ENCODE assay signal across 9 cellular contexts in the genomic region with DNA sequence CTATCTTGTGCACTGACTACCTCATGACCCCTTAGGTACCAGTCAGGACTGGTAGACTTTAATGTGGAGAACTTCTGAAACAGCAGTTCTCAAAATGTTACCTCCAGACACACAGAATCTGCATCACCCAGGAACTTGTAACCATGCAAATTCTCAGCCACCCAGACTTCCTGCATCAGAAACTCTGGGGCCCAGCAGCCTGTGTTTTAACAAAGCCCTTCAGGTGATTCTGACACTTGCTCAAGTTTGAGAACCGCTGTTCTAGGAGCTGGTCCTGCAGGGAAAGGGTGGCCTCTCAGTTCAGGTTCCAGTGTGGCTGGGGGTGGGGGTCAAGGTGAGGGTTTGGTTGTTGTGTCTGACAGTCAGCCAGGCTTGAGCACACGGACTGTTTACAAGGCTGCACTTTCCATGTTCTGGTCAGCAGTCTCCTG. TPM values are rescaled to one million over a fixed set of nuclear protein-coding genes. Genes with fewer than 3 reads are reported as not detected.
DNase-seq lines count a peak whose midpoint lies in the region; ATAC-seq, FAIRE-seq and TF ChIP-seq lines count a peak whose summit lies in the region.
"Had no signal": no experiment of that assay in that cellular context is flagged by ENCODE, and none has a peak within 500 bp of the region (broad histone marks: within the 10 kb centered on the region; RNA-seq: fewer than 3 reads in every experiment).

No MANE protein-coding gene starts in this region.

- TF ChIP-seq EP300 in HepG2 (IDR thresholded peaks at IDR 0.05; ENCODE audit: low read depth in 2 of 2, low read length in 2 of 2) (no peak), HepG2 (CRISPR knock-in tag; IDR thresholded peaks at IDR 0.05; ENCODE audit: borderline replicate concordance) (no peak)

- no peak overlapping the region for H3K9ac ChIP-seq in HepG2 (ENCODE audit: insufficient read depth, low read depth, low read length)

- FAIRE-seq in HepG2 (lab: Jason Lieb, UNC): no peak
- FAIRE-seq: G401.6 had no signal

- H3K9me3 ChIP-seq in HepG2 (ENCODE audit: low read length) (peaks cover 14% of the 10 kb centered on the region; the same call in 1 of the 2 replicates), right lobe of liver (no peaks in the 10 kb centered on the region)

- H3K36me3 Mint-ChIP-seq in activated T-helper 1 cell treated with anti-CD3 and anti-CD28 coated beads, Interleukin-12 subunit alpha, Interleukin-12 subunit beta, Interleukin-2, Interleukin-4 antibody, amounts not matched to agents 30 ng/mL and 10 ng/mL and 1 ng/mL, durations not matched to agents 14 hours and 24 hours and 36 hours (ENCODE audit: low read depth): peaks cover 31% of the 10 kb centered on the region
- peaks cover 10% of the 10 kb centered on the region for H3K36me3 Mint-ChIP-seq in natural killer cell treated with Interleukin-12 subunit alpha and Interleukin-12 subunit beta and Interleukin-15 and Interleukin-18, amount 100 ng/mL, for 72 hours

- H3K79me2 ChIP-seq in HepG2 (ENCODE audit: insufficient read depth, low read length): no peaks in the 10 kb centered on the region

- H3K4me2 ChIP-seq in HepG2 (ENCODE audit: low read depth, low read length): no peak overlapping the region

- POLR2A ChIA-PET in HepG2 (lab: Yijun Ruan, JAX): no interaction called here

- in situ Hi-C loops in HepG2 (cut with HindIII; ENCODE audit: extremely low pct_ligation_motif_present, low pct_unique_long_range_greater_than_20kb): no loop called here

- TF ChIP-seq RAD21 in HepG2 (CRISPR knock-in tag; IDR thresholded peaks at IDR 0.05): no peak

- peak overlapping the region; percentile 99 for H3K27ac Mint-ChIP-seq in activated T-helper 1 cell treated with anti-CD3 and anti-CD28 coated beads, Interleukin-12 subunit alpha, Interleukin-12 subunit beta, Interleukin-2, Interleukin-4 antibody, amounts not matched to agents 30 ng/mL and 10 ng/mL and 1 ng/mL, durations not matched to agents 14 hours and 24 hours and 36 hours
- peak overlapping the region; percentile 96 to 97 for H3K27ac Mint-ChIP-seq in natural killer cell treated with Interleukin-12 subunit alpha and Interleukin-12 subunit beta and Interleukin-15 and Interleukin-18, amount 100 ng/mL, for 72 hours

- H3K4me1 ChIP-seq in HepG2 (ENCODE audit: insufficient read depth, low read length): peaks cover 12% of the 10 kb centered on the region
- peaks cover 0 to 12% (median 7%) of the 10 kb centered on the region in 4 donors for H3K4me1 ChIP-seq in right lobe of liver

- peaks cover 10% of the 10 kb centered on the region for H3K9me3 Mint-ChIP-seq in activated T-helper 1 cell treated with anti-CD3 and anti-CD28 coated beads, Interleukin-12 subunit alpha, Interleukin-12 subunit beta, Interleukin-2, Interleukin-4 antibody, amounts not matched to agents 30 ng/mL and 10 ng/mL and 1 ng/mL, durations not matched to agents 14 hours and 24 hours and 36 hours
- no peaks in the 10 kb centered on the region for H3K9me3 Mint-ChIP-seq in natural killer cell treated with Interleukin-12 subunit alpha and Interleukin-12 subunit beta and Interleukin-15 and Interleukin-18, amount 100 ng/mL, for 72 hours

- peaks cover 33% of the 10 kb centered on the region for H3K4me1 Mint-ChIP-seq in activated T-helper 1 cell treated with anti-CD3 and anti-CD28 coated beads, Interleukin-12 subunit alpha, Interleukin-12 subunit beta, Interleukin-2, Interleukin-4 antibody, amounts not matched to agents 30 ng/mL and 10 ng/mL and 1 ng/mL, durations not matched to agents 14 hours and 24 hours and 36 hours (ENCODE audit: low read depth)
- H3K4me1 Mint-ChIP-seq in natural killer cell treated with Interleukin-12 subunit alpha and Interleukin-12 subunit beta and Interleukin-15 and Interleukin-18, amount 100 ng/mL, for 72 hours (ENCODE audit: low read depth in 2 of 2): peaks cover 26 to 32% of the 10 kb centered on the region in 2 donors

- H3K4me3 Mint-ChIP-seq in activated T-helper 1 cell treated with anti-CD3 and anti-CD28 coated beads, Interleukin-12 subunit alpha, Interleukin-12 subunit beta, Interleukin-2, Interleukin-4 antibody, amounts not matched to agents 30 ng/mL and 10 ng/mL and 1 ng/mL, durations not matched to agents 14 hours and 24 hours and 36 hours: peak overlapping the region; percentile 91
- H3K4me3 Mint-ChIP-seq in natural killer cell treated with Interleukin-12 subunit alpha and Interleukin-12 subunit beta and Interleukin-15 and Interleukin-18, amount 100 ng/mL, for 72 hours: peak overlapping the region; percentile 99

- intact Hi-C loops in HepG2 (cut with micrococcal nuclease; ENCODE audit: unreplicated experiment): no loop called here
- intact Hi-C loops in right lobe of liver (cut with DNase I): no loop called here
- intact Hi-C loops in activated T-helper 1 cell treated with anti-CD3 and anti-CD28 coated beads, Interleukin-12 subunit alpha, Interleukin-12 subunit beta, Interleukin-2, Interleukin-4 antibody, amounts not matched to agents 30 ng/mL and 10 ng/mL and 1 ng/mL, durations not matched to agents 14 hours and 24 hours and 36 hours (cut with micrococcal nuclease): loop anchor here (1.0 to 10.0 kb wide), 2 partner anchors 28 to 338 kb away; a partner anchor contains a TSS
- intact Hi-C loops in lower leg skin (cut with DNase I; ENCODE audit: low total_unique reads): no loop called here

- CTCF ChIA-PET in HepG2 (lab: Yijun Ruan, JAX; ENCODE audit: low intra/inter-chr PET ratio, low total read pairs): no interaction called here

- TF ChIP-seq CTCF in HepG2 (CRISPR knock-in tag; IDR thresholded peaks at IDR 0.05) (no peak), right lobe of liver (IDR thresholded peaks at IDR 0.05) (no peak), lower leg skin (IDR thresholded peaks at IDR 0.05) (no peak)

- no peak for TF ChIP-seq POLR2A in HepG2 (IDR thresholded peaks at IDR 0.05; ENCODE audit: insufficient read depth in 1 of 2, low read depth in 2 of 2, low read length in 2 of 2)
- no peak for TF ChIP-seq POLR2A in right lobe of liver (IDR thresholded peaks at IDR 0.05)
- no peak for TF ChIP-seq POLR2A in lower leg skin (IDR thresholded peaks at IDR 0.05)

- no peak for DNase-seq in HepG2 (ENCODE audit: low spot score)
- DNase-seq in right lobe of liver: no peak
- peak; percentile 32 for DNase-seq in activated T-helper 1 cell treated with anti-CD3 and anti-CD28 coated beads, Interleukin-12 subunit alpha, Interleukin-12 subunit beta, Interleukin-2, Interleukin-4 antibody, amounts not matched to agents 30 ng/mL and 10 ng/mL and 1 ng/mL, durations not matched to agents 14 hours and 24 hours and 36 hours (ENCODE audit: low spot score)
- no peak for DNase-seq in natural killer cell treated with Interleukin-12 subunit alpha and Interleukin-12 subunit beta and Interleukin-15 and Interleukin-18, amount 100 ng/mL, for 72 hours (ENCODE audit: low spot score)
- DNase-seq in superior temporal gyrus (ENCODE audit: extremely low spot score): no peak
- DNase-seq in HUDEP-2 (lab: John Stamatoyannopoulos, UW; ENCODE audit: unreplicated experiment in 76 of 76): no peak
- no peak for DNase-seq in lower leg skin (ENCODE audit: low spot score in 2 of 2)

- H4K20me1 ChIP-seq in HepG2 (ENCODE audit: insufficient read depth, low read length): no peaks in the 10 kb centered on the region

- 0% methylated on average over 1 of the region's 2 CpGs for WGBS in HepG2 (ENCODE audit: low lambda C conversion rate)
- 55% methylated on average over 2 of the region's 2 CpGs for WGBS in right lobe of liver (ENCODE audit: insufficient coverage, low coverage, low lambda C conversion rate, missing lambda C conversion rate)
- WGBS in lower leg skin, 2 donors: 67 to 76% methylated on average over 2 of the region's 2 CpGs

- H3K27me3 ChIP-seq in HepG2 (ENCODE audit: control insufficient read depth in 1 of 2, insufficient read depth in 2 of 2, low read length in 2 of 2) (no peaks in the 10 kb centered on the region), right lobe of liver (no peaks in the 10 kb centered on the region)

- ATAC-seq in HepG2: peak; percentile 44; the same call in 2 of the 3 replicates
- no peak for ATAC-seq in right lobe of liver
- peak; percentile 49 for ATAC-seq in HG03103 (IDR thresholded peaks at IDR 0.05; ENCODE audit: low read depth, unreplicated experiment)
- peak in 1 of 2 donors; percentile 19 for ATAC-seq in natural killer cell treated with Interleukin-12 subunit alpha and Interleukin-12 subunit beta and Interleukin-15 and Interleukin-18, amount 100 ng/mL, for 72 hours

- H3K36me3 ChIP-seq in HepG2 (replicated peaks in 1 of 2; ENCODE audit: control insufficient read depth in 1 of 2, insufficient read depth in 2 of 2, low read length in 2 of 2) (no peaks in the 10 kb centered on the region), right lobe of liver (peaks cover 0 to 8% (median 0%) of the 10 kb centered on the region in 4 donors)

- no peak overlapping the region for H3K4me3 ChIP-seq in HepG2 (replicated peaks in 1 of 3; ENCODE audit: insufficient read depth in 1 of 3, low read depth in 2 of 3, low read length in 3 of 3)
- H3K4me3 ChIP-seq in right lobe of liver: peak overlapping the region in 1 of 3 donors; percentile 92
- no peak overlapping the region for H3K4me3 ChIP-seq in lower leg skin (ENCODE audit: low read depth, poor library complexity, severe bottlenecking)

- H2AFZ ChIP-seq in HepG2 (ENCODE audit: low read length): no peak overlapping the region

- H3K27me3 Mint-ChIP-seq in activated T-helper 1 cell treated with anti-CD3 and anti-CD28 coated beads, Interleukin-12 subunit alpha, Interleukin-12 subunit beta, Interleukin-2, Interleukin-4 antibody, amounts not matched to agents 30 ng/mL and 10 ng/mL and 1 ng/mL, durations not matched to agents 14 hours and 24 hours and 36 hours (ENCODE audit: insufficient read depth): no peaks in the 10 kb centered on the region
- H3K27me3 Mint-ChIP-seq in natural killer cell treated with Interleukin-12 subunit alpha and Interleukin-12 subunit beta and Interleukin-15 and Interleukin-18, amount 100 ng/mL, for 72 hours: no peaks in the 10 kb centered on the region

- no TSS peak for BruUV-seq in HepG2 (replicated peaks; lab: Mats Ljungman, UMichigan)

- H3K27ac ChIP-seq in HepG2 (ENCODE audit: extremely low read length, insufficient read depth, low read length) (no peak overlapping the region), right lobe of liver (no peak overlapping the region)

RNA-seq across cellular contexts. Expression of a gene that starts 28.4 kb away (rescaled TPM):
- total RNA-seq in HepG2 (2016; rRNA removed; fragmentation: Illumina TruSeq; extraction: Trizol) (18.9 and 19.4 TPM in 2 replicates), right lobe of liver (1 to 10 TPM; 3.6 to 9.0 (median 6.0) TPM), lower leg skin (10 to 100 TPM; 14.5 to 35.8 (median 31.1) TPM)
- 5.7 and 6.2 TPM in 2 replicates for total RNA-seq in HepG2 (2016; cell fraction: cytosol; rRNA removed; fragmentation: Illumina TruSeq; extraction: Trizol; ENCODE audit: low read depth)
- 20.1 and 22.7 TPM in 2 replicates for total RNA-seq in HepG2 (2016; cell fraction: insoluble cytoplasmic fraction; rRNA removed; fragmentation: Illumina TruSeq; extraction: Trizol)
- total RNA-seq in HepG2 (2016; cell fraction: membrane; rRNA removed; fragmentation: Illumina TruSeq; extraction: Trizol): 10.4 and 12.0 TPM in 2 replicates
- total RNA-seq in HepG2 (2016; cell fraction: nucleus; rRNA removed; fragmentation: Illumina TruSeq; extraction: Trizol): 19.0 and 23.1 TPM in 2 replicates
- 8.2 and 8.4 TPM in 2 replicates for polyA plus RNA-seq in HepG2 (2011; rRNA removed)
- 2.3 and 4.2 TPM in 2 replicates for polyA plus RNA-seq in HepG2 (2011; cell fraction: cytosol; rRNA removed)
- polyA plus RNA-seq in HepG2 (2011; cell fraction: nucleus; rRNA removed): 10.7 and 13.1 TPM in 2 replicates
- polyA plus RNA-seq in HepG2 (2012): 12.0 and 13.8 TPM in 2 replicates
- polyA plus RNA-seq in HepG2 (2016; cell fraction: cytosol; fragmentation: Illumina TruSeq; extraction: Trizol; ENCODE audit: low read depth): 4.5 and 6.5 TPM in 2 replicates
- 12.0 and 13.7 TPM in 2 replicates for polyA plus RNA-seq in HepG2 (2016; cell fraction: insoluble cytoplasmic fraction; fragmentation: Illumina TruSeq; extraction: Trizol; ENCODE audit: low read depth)
- 7.0 and 7.5 TPM in 2 replicates for polyA plus RNA-seq in HepG2 (2016; cell fraction: membrane; fragmentation: Illumina TruSeq; extraction: Trizol; ENCODE audit: low read depth)
- 22.7 and 27.8 TPM in 2 replicates for polyA plus RNA-seq in HepG2 (2016; cell fraction: nucleus; fragmentation: Illumina TruSeq; extraction: Trizol; ENCODE audit: insufficient read depth, low read depth)
- 0.80 and 9.4 TPM in 2 replicates for polyA minus RNA-seq in HepG2 (2011; rRNA and poly(A)+ RNA removed; ENCODE audit: low replicate concordance)
- 7.9 and 8.4 TPM in 2 replicates for polyA minus RNA-seq in HepG2 (2011; cell fraction: cytosol; rRNA and poly(A)+ RNA removed)
- polyA minus RNA-seq in HepG2 (2011; cell fraction: nucleus; rRNA and poly(A)+ RNA removed): 19.1 and 29.2 TPM in 2 replicates
- total RNA-seq in activated T-helper 1 cell treated with anti-CD3 and anti-CD28 coated beads, Interleukin-12 subunit alpha, Interleukin-12 subunit beta, Interleukin-2, Interleukin-4 antibody, amounts not matched to agents 30 ng/mL and 10 ng/mL and 1 ng/mL, durations not matched to agents 14 hours and 24 hours and 36 hours: 28.4 and 28.5 TPM in 2 replicates
- total RNA-seq in natural killer cell treated with Interleukin-12 subunit alpha and Interleukin-12 subunit beta and Interleukin-15 and Interleukin-18, amount 100 ng/mL, for 72 hours: 10 to 100 TPM; 17.5 to 21.7 TPM

RNA-seq across cellular contexts. Expression of a gene that starts 30.0 kb away (rescaled TPM):
- total RNA-seq in HepG2 (2016; rRNA removed; fragmentation: Illumina TruSeq; extraction: Trizol): 26.7 and 50.1 TPM in 2 replicates
- total RNA-seq in HepG2 (2016; cell fraction: cytosol; rRNA removed; fragmentation: Illumina TruSeq; extraction: Trizol; ENCODE audit: low read depth): 15.0 and 17.0 TPM in 2 replicates
- 27.7 and 47.8 TPM in 2 replicates for total RNA-seq in HepG2 (2016; cell fraction: insoluble cytoplasmic fraction; rRNA removed; fragmentation: Illumina TruSeq; extraction: Trizol)
- total RNA-seq in HepG2 (2016; cell fraction: membrane; rRNA removed; fragmentation: Illumina TruSeq; extraction: Trizol): 38.7 and 40.9 TPM in 2 replicates
- 41.7 and 45.5 TPM in 2 replicates for total RNA-seq in HepG2 (2016; cell fraction: nucleus; rRNA removed; fragmentation: Illumina TruSeq; extraction: Trizol)
- 55.3 and 72.5 TPM in 2 replicates for polyA plus RNA-seq in HepG2 (2011; rRNA removed)
- polyA plus RNA-seq in HepG2 (2011; cell fraction: cytosol; rRNA removed): 68.1 and 77.1 TPM in 2 replicates
- polyA plus RNA-seq in HepG2 (2011; cell fraction: nucleus; rRNA removed): 95.1 and 98.8 TPM in 2 replicates
- 54.8 and 70.3 TPM in 2 replicates for polyA plus RNA-seq in HepG2 (2012)
- 24.2 and 28.9 TPM in 2 replicates for polyA plus RNA-seq in HepG2 (2016; cell fraction: cytosol; fragmentation: Illumina TruSeq; extraction: Trizol; ENCODE audit: low read depth)
- polyA plus RNA-seq in HepG2 (2016; cell fraction: insoluble cytoplasmic fraction; fragmentation: Illumina TruSeq; extraction: Trizol; ENCODE audit: low read depth): 31.3 and 35.5 TPM in 2 replicates
- 36.5 and 42.6 TPM in 2 replicates for polyA plus RNA-seq in HepG2 (2016; cell fraction: membrane; fragmentation: Illumina TruSeq; extraction: Trizol; ENCODE audit: low read depth)
- polyA plus RNA-seq in HepG2 (2016; cell fraction: nucleus; fragmentation: Illumina TruSeq; extraction: Trizol; ENCODE audit: insufficient read depth, low read depth): 88.1 and 90.9 TPM in 2 replicates
- 47.5 and 138 TPM in 2 replicates for polyA minus RNA-seq in HepG2 (2011; rRNA and poly(A)+ RNA removed; ENCODE audit: low replicate concordance)
- polyA minus RNA-seq in HepG2 (2011; cell fraction: cytosol; rRNA and poly(A)+ RNA removed): 68.3 and 69.5 TPM in 2 replicates
- 44.8 and 54.2 TPM in 2 replicates for polyA minus RNA-seq in HepG2 (2011; cell fraction: nucleus; rRNA and poly(A)+ RNA removed)
- total RNA-seq in right lobe of liver: 100 to 1,000 TPM in 4 of 6 experiments, 10 to 100 TPM in 2; 99.7 to 136 (median 106) TPM
- 106 and 107 TPM in 2 replicates for total RNA-seq in activated T-helper 1 cell treated with anti-CD3 and anti-CD28 coated beads, Interleukin-12 subunit alpha, Interleukin-12 subunit beta, Interleukin-2, Interleukin-4 antibody, amounts not matched to agents 30 ng/mL and 10 ng/mL and 1 ng/mL, durations not matched to agents 14 hours and 24 hours and 36 hours
- total RNA-seq in natural killer cell treated with Interleukin-12 subunit alpha and Interleukin-12 subunit beta and Interleukin-15 and Interleukin-18, amount 100 ng/mL, for 72 hours: 100 to 1,000 TPM; 141 to 157 TPM
- 100 to 1,000 TPM; 121 to 154 (median 138) TPM for total RNA-seq in lower leg skin

Comparison
In these comparisons a context has a peak if more than half of its experiments do, and no peak if none do; other contexts are left out.
1. ATAC-seq: peak in HepG2 (single experiment) and HG03103 (single experiment); none in right lobe of liver (0 of 4).